8 cellular contexts compared by ENCODE assay signal in genomic region chr1:21573971-21574458, GRCh38.
DNase-seq lines count a peak whose midpoint lies in the region; ATAC-seq and TF ChIP-seq lines count a peak whose summit lies in the region.

No MANE protein-coding gene starts in this region.

- in situ Hi-C loops in HAP-1 (cut with MboI; ENCODE audit: low sequenced_read_pairs): loop anchor here (10.0 kb wide), 1 partner anchor 199 kb away; no protein-coding TSS in a partner anchor
- in situ Hi-C loops in gastrocnemius medialis (cut with MboI; ENCODE audit: low sequenced_read_pairs in 4 of 4): no loop called here

- H2AFZ ChIP-seq in hepatocyte: no peak overlapping the region

- no peaks in the 10 kb centered on the region for H3K36me3 ChIP-seq in HAP-1 (replicated peaks)
- no peaks in the 10 kb centered on the region for H3K36me3 ChIP-seq in hepatocyte (replicated peaks; ENCODE audit: insufficient read depth, low read depth)
- no peaks in the 10 kb centered on the region for H3K36me3 ChIP-seq in gastrocnemius medialis

- H3K4me3 ChIP-seq in HAP-1 (no peak overlapping the region), hepatocyte (no peak overlapping the region), gastrocnemius medialis (no peak overlapping the region)

- ATAC-seq in gastrocnemius medialis (peak; percentile 88 to 92), GM21576 (IDR thresholded peaks at IDR 0.05; ENCODE audit: unreplicated experiment) (no peak), HG03378 (IDR thresholded peaks at IDR 0.05; ENCODE audit: unreplicated experiment) (no peak)

- no peaks in the 10 kb centered on the region for H3K9me3 ChIP-seq in HAP-1
- no peaks in the 10 kb centered on the region for H3K9me3 ChIP-seq in hepatocyte (ENCODE audit: low read depth)
- no peaks in the 10 kb centered on the region for H3K9me3 ChIP-seq in gastrocnemius medialis

- no peaks in the 10 kb centered on the region for H3K79me2 ChIP-seq in hepatocyte

- H3K27me3 ChIP-seq in HAP-1 (ENCODE audit: low read depth) (no peaks in the 10 kb centered on the region), hepatocyte (no peaks in the 10 kb centered on the region), gastrocnemius medialis (no peaks in the 10 kb centered on the region)

- H3K4me1 ChIP-seq in HAP-1: peaks cover 14% of the 10 kb centered on the region
- H3K4me1 ChIP-seq in hepatocyte (ENCODE audit: insufficient read depth): peaks cover 6% of the 10 kb centered on the region
- peaks cover 8% of the 10 kb centered on the region in 2 donors for H3K4me1 ChIP-seq in gastrocnemius medialis

- intact Hi-C loops in gastrocnemius medialis (cut with DNase I; ENCODE audit: low total_unique reads): loop anchor here (1.0 kb wide), 1 partner anchor 65 kb away; the partner anchor contains the start of gene ALPL

- peak; percentile 42 for DNase-seq in AG09319 (ENCODE audit: extremely low read depth, low read depth)
- peak; percentile 87 to 95 for DNase-seq in HAP-1 (ENCODE audit: low spot score in 2 of 2)
- peak; percentile 98 for DNase-seq in NCI-H345 treated with DMSO at 0.1 percent for 48 hours (lab: John Stamatoyannopoulos, UW; ENCODE audit: unreplicated experiment)
- peak; percentile 23 for DNase-seq in amniotic stem cell (lab: John Stamatoyannopoulos, UW)
- peak; percentile 80 for DNase-seq in hepatocyte (ENCODE audit: low spot score)
- peak; percentile 12 to 44 for DNase-seq in gastrocnemius medialis

- no peak for TF ChIP-seq POLR2A in gastrocnemius medialis (IDR thresholded peaks at IDR 0.05)

- WGBS in hepatocyte (ENCODE audit: low lambda C conversion rate, missing lambda C conversion rate): 32% methylated on average over 11 of the region's 11 CpGs

- H3K9me2 ChIP-seq in hepatocyte (replicated peaks; ENCODE audit: insufficient read depth): no peaks in the 10 kb centered on the region

- no peak overlapping the region for H3K4me2 ChIP-seq in hepatocyte

- peak overlapping the region; percentile 87 for H3K27ac ChIP-seq in hepatocyte
- peak overlapping the region; percentile 59 to 78 (median 71) for H3K27ac ChIP-seq in gastrocnemius medialis

- TF ChIP-seq CTCF in AG09319 (IDR thresholded peaks at IDR 0.05; ENCODE audit: low read depth, low read length): peak; percentile 67
- peak; percentile 66 for TF ChIP-seq CTCF in hepatocyte (IDR thresholded peaks at IDR 0.05; ENCODE audit: poor library complexity)
- TF ChIP-seq CTCF in gastrocnemius medialis (IDR thresholded peaks at IDR 0.05 in 4 of 5, conservative IDR thresholded peaks at IDR 0.05 in 1 of 5): peak; percentile 17 to 48 (median 36)

- no peaks in the 10 kb centered on the region for H4K20me1 ChIP-seq in hepatocyte (ENCODE audit: insufficient read depth, poor library complexity, severe bottlenecking)

Comparison
In these comparisons a context has a peak if more than half of its experiments do, and no peak if none do; other contexts are left out.
1. DNase-seq: peak in every context shown above with its lines; median percentile 98 in NCI-H345 treated with DMSO at 0.1 percent for 48 hours; 91 in HAP-1; 80 in hepatocyte; 42 in AG09319; 28 in gastrocnemius medialis; 23 in amniotic stem cell.
2. ATAC-seq: peak in gastrocnemius medialis (2 of 2); none in GM21576 (single experiment) and HG03378 (single experiment).
3. Peak in every context shown above with its lines, with median percentiles within 50 percentile points of each other: CTCF ChIP-seq.